Comparison of ENCODE assay signal across 8 cellular contexts in the genomic region with DNA sequence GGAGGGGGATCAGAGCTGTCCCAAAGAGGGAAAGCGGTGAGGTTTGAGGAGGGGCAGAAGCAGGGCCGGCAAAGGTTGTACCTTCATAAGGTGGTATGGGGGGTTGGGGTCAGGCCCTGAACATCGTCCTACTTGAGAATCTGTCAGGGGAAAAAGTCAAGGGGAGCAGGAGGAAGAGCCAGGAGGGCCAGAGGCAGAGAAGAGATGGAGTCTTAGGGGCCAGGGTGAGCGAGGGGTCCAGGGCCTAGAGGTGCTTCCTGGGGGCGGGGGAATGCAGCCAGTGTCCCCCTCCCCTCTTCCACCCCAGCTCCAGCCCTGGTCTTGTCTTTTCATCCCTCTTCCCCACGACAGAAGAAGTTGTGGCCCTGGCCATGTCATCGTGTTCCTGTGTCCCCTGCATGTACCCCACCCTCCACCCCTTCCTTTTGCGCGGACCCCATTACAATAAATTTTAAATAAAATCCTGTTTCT. TPM values are rescaled to one million over a fixed set of nuclear protein-coding genes. Genes with fewer than 3 reads are reported as not detected.
DNase-seq lines count a peak whose midpoint lies in the region; ATAC-seq lines count a peak whose summit lies in the region.

No MANE protein-coding gene starts in this region.

- H3K27ac Mint-ChIP-seq in T-helper 2 cell treated with Interferon-gamma antibody and Interleukin-4, amounts not matched to agents 5 μg/mL and 100 μg/mL, for 36 hours = peak overlapping the region; percentile 77
- peak overlapping the region; percentile 86 for H3K27ac Mint-ChIP-seq in activated T-helper 17 cell treated with anti-CD3 and anti-CD28 coated beads, Interleukin-2, amount 50 U/mL, for 72 hours

- peaks cover 36% of the 10 kb centered on the region for H3K4me1 Mint-ChIP-seq in T-helper 2 cell treated with Interferon-gamma antibody and Interleukin-4, amounts not matched to agents 5 μg/mL and 100 μg/mL, for 36 hours (ENCODE audit: low read depth)
- H3K4me1 Mint-ChIP-seq in activated T-helper 17 cell treated with anti-CD3 and anti-CD28 coated beads, Interleukin-2, amount 50 U/mL, for 72 hours = peaks cover 30% of the 10 kb centered on the region

- H3K9me3 Mint-ChIP-seq in T-helper 2 cell treated with Interferon-gamma antibody and Interleukin-4, amounts not matched to agents 5 μg/mL and 100 μg/mL, for 36 hours = no peaks in the 10 kb centered on the region
- no peaks in the 10 kb centered on the region for H3K9me3 Mint-ChIP-seq in activated T-helper 17 cell treated with anti-CD3 and anti-CD28 coated beads, Interleukin-2, amount 50 U/mL, for 72 hours

- H3K27ac ChIP-seq in layer of hippocampus (ENCODE audit: low read depth, low read length) (peak overlapping the region; percentile 94), temporal lobe (ENCODE audit: low read depth, low read length) (peak overlapping the region; percentile 94)

- no peak for ATAC-seq in activated T-helper 17 cell treated with anti-CD3 and anti-CD28 coated beads, Interleukin-2, amount 50 U/mL, for 72 hours (replicated peaks)
- ATAC-seq in HG02623 (IDR thresholded peaks at IDR 0.05; ENCODE audit: unreplicated experiment) (no peak), GM19395 (IDR thresholded peaks at IDR 0.05; ENCODE audit: unreplicated experiment) (no peak)

- H3K27me3 Mint-ChIP-seq in T-helper 2 cell treated with Interferon-gamma antibody and Interleukin-4, amounts not matched to agents 5 μg/mL and 100 μg/mL, for 36 hours (ENCODE audit: low read depth) = peaks cover 8% of the 10 kb centered on the region
- no peaks in the 10 kb centered on the region for H3K27me3 Mint-ChIP-seq in activated T-helper 17 cell treated with anti-CD3 and anti-CD28 coated beads, Interleukin-2, amount 50 U/mL, for 72 hours

- peak overlapping the region; percentile 85 for H3K4me3 Mint-ChIP-seq in T-helper 2 cell treated with Interferon-gamma antibody and Interleukin-4, amounts not matched to agents 5 μg/mL and 100 μg/mL, for 36 hours
- peak overlapping the region; percentile 97 for H3K4me3 Mint-ChIP-seq in activated T-helper 17 cell treated with anti-CD3 and anti-CD28 coated beads, Interleukin-2, amount 50 U/mL, for 72 hours

- no peak for DNase-seq in T-helper 2 cell treated with Interferon-gamma antibody and Interleukin-4, amounts not matched to agents 5 μg/mL and 100 μg/mL, for 36 hours (ENCODE audit: low spot score)
- DNase-seq in T-helper 2 cell (no peak), Ammon's horn (ENCODE audit: low spot score) (no peak)

- H3K27me3 ChIP-seq in layer of hippocampus (ENCODE audit: control insufficient read depth, insufficient read depth, low read length) = no peaks in the 10 kb centered on the region

- peaks cover 30% of the 10 kb centered on the region for H3K36me3 Mint-ChIP-seq in T-helper 2 cell treated with Interferon-gamma antibody and Interleukin-4, amounts not matched to agents 5 μg/mL and 100 μg/mL, for 36 hours (ENCODE audit: low read depth)
- peaks cover 46% of the 10 kb centered on the region for H3K36me3 Mint-ChIP-seq in activated T-helper 17 cell treated with anti-CD3 and anti-CD28 coated beads, Interleukin-2, amount 50 U/mL, for 72 hours (ENCODE audit: low read depth)

RNA-seq across cellular contexts. Expression of a gene that starts 1.3 kb away (rescaled TPM):
- 1 to 10 TPM; 1.2 to 9.1 TPM for total RNA-seq in activated T-helper 17 cell treated with anti-CD3 and anti-CD28 coated beads, Interleukin-2, amount 50 U/mL, for 72 hours
- 21.9 TPM for total RNA-seq in temporal lobe

RNA-seq across cellular contexts. Expression of a gene that starts 4.4 kb away (rescaled TPM):
- 100 to 1,000 TPM; 239 to 288 TPM for total RNA-seq in activated T-helper 17 cell treated with anti-CD3 and anti-CD28 coated beads, Interleukin-2, amount 50 U/mL, for 72 hours
- total RNA-seq in temporal lobe = 246 TPM

RNA-seq across cellular contexts. Expression of a gene that starts 5.2 kb away (rescaled TPM):
- total RNA-seq in activated T-helper 17 cell treated with anti-CD3 and anti-CD28 coated beads, Interleukin-2, amount 50 U/mL, for 72 hours = 10 to 100 TPM; 26.8 to 26.9 TPM
- total RNA-seq in temporal lobe = 9.8 TPM

RNA-seq across cellular contexts. Expression of a gene that starts 9.5 kb away (rescaled TPM):
- total RNA-seq in activated T-helper 17 cell treated with anti-CD3 and anti-CD28 coated beads, Interleukin-2, amount 50 U/mL, for 72 hours = 100 to 1,000 TPM; 101 to 133 TPM
- 3.9 TPM for total RNA-seq in temporal lobe

RNA-seq across cellular contexts. Expression of a gene that starts 20.2 kb away (rescaled TPM):
- total RNA-seq in activated T-helper 17 cell treated with anti-CD3 and anti-CD28 coated beads, Interleukin-2, amount 50 U/mL, for 72 hours = 100 to 1,000 TPM; 122 to 139 TPM
- 24.3 TPM for total RNA-seq in temporal lobe
